17 cellular contexts compared by ENCODE assay signal in the genomic region with DNA sequence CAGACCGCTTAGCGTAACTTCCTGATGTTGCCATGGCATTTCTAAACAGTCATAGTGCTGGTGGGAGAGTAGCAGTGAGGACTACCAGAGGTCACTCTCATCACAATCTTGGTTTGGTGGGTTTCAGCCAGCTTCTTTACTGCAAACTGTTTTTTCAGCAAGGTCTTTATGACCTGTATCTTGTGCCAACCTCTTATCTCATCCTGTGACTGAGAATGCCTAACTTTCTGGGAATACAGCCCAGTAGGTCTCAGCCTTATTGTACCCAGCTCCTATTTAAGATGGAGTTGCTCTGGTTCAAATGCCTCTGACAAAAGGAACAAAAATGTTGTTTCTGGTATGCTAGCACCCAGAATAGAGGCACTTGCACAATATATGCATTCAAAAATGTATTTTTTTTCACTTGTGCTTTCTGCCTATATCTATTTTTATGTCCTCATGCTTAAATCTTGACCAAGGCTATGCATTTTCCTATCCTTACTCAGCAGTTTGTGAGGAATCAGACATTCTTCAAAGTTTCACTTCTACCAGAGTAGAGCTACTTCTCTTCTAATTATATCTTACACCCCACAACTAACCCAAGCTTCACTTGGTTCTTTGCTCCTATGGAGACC. TPM values are rescaled to one million over a fixed set of nuclear protein-coding genes. Genes with fewer than 3 reads are reported as not detected.
DNase-seq lines count a peak whose midpoint lies in the region; ATAC-seq and TF ChIP-seq lines count a peak whose summit lies in the region.
"Had no signal": no experiment of that assay in that cellular context is flagged by ENCODE, and none has a peak within 500 bp of the region (broad histone marks: within the 10 kb centered on the region; RNA-seq: fewer than 3 reads in every experiment).

No MANE protein-coding gene starts in this region.

- H2AFZ ChIP-seq in fibroblast of lung (ENCODE audit: low read length), result no peak overlapping the region

- H3K27me3 ChIP-seq in heart left ventricle, result no peaks in the 10 kb centered on the region
- H3K27me3 ChIP-seq in fibroblast of lung (ENCODE audit: control insufficient read depth, insufficient read depth, low read length), result no peaks in the 10 kb centered on the region
- no peaks in the 10 kb centered on the region for H3K27me3 ChIP-seq in skeletal muscle satellite cell (ENCODE audit: control insufficient read depth, insufficient read depth, low read length)
- H3K27me3 ChIP-seq: ascending aorta, upper lobe of right lung had no signal

- 29 to 58% (median 41%) methylated on average over 2 of the region's 2 CpGs for WGBS in heart left ventricle, 4 donors

- no peaks in the 10 kb centered on the region for H3K36me3 Mint-ChIP-seq in activated T-cell treated with anti-CD3 and anti-CD28 coated beads, Interleukin-2, amount 50 U/mL, for 72 hours (ENCODE audit: insufficient read depth in 2 of 2)
- no peaks in the 10 kb centered on the region for H3K36me3 Mint-ChIP-seq in natural killer cell

- peak; percentile 29 to 68 (median 39) for ATAC-seq in heart left ventricle
- no peak for ATAC-seq in activated T-cell treated with anti-CD3 and anti-CD28 coated beads, Interleukin-2, amount 50 U/mL, for 72 hours (replicated peaks in 1 of 2)
- no peak for ATAC-seq in natural killer cell
- ATAC-seq: upper lobe of right lung had no signal

- H3K36me3 ChIP-seq in heart left ventricle (no peaks in the 10 kb centered on the region), fibroblast of lung (ENCODE audit: control insufficient read depth, insufficient read depth, low read length) (no peaks in the 10 kb centered on the region), skeletal muscle satellite cell (ENCODE audit: insufficient read depth, low read length) (no peaks in the 10 kb centered on the region)
- H3K36me3 ChIP-seq: ascending aorta, upper lobe of right lung had no signal

- H3K4me1 Mint-ChIP-seq in activated T-cell treated with anti-CD3 and anti-CD28 coated beads, Interleukin-2, amount 50 U/mL, for 72 hours (ENCODE audit: low read depth), result no peaks in the 10 kb centered on the region
- H3K4me1 Mint-ChIP-seq in natural killer cell, result no peaks in the 10 kb centered on the region

- H3K4me3 Mint-ChIP-seq in activated T-cell treated with anti-CD3 and anti-CD28 coated beads, Interleukin-2, amount 50 U/mL, for 72 hours, result no peak overlapping the region
- H3K4me3 Mint-ChIP-seq in natural killer cell, result no peak overlapping the region
- H3K4me3 Mint-ChIP-seq: endodermal cell had no signal

- DNase-seq in heart left ventricle (peak in 1 of 5 donors; percentile 7), cardiac septum (ENCODE audit: low spot score) (no peak), RKO (ENCODE audit: low spot score) (peak; percentile 25), fibroblast of lung (ENCODE audit: low read depth in 2 of 2) (peak; percentile 72 to 92), DMS53 treated with DMSO at 0.1 percent for 48 hours (lab: John Stamatoyannopoulos, UW; ENCODE audit: unreplicated experiment) (no peak), natural killer cell (no peak)
- no peak for DNase-seq in activated T-cell treated with anti-CD3 and anti-CD28 coated beads, Interleukin-2, amount 50 U/mL, for 72 hours
- DNase-seq: activated CD4-positive, alpha-beta T cell treated with anti-CD3 and anti-CD28 coated beads, Interleukin-2, amount 50 U/mL, for 1 hour; endodermal cell; mammary epithelial cell; NCI-H1092 treated with DMSO at 0.1 percent for 48 hours; NCI-H2227 treated with DMSO at 0.1 percent for 48 hours; nucleus accumbens; upper lobe of right lung had no signal

- H3K27ac Mint-ChIP-seq in activated T-cell treated with anti-CD3 and anti-CD28 coated beads, Interleukin-2, amount 50 U/mL, for 72 hours, result no peak overlapping the region
- no peak overlapping the region for H3K27ac Mint-ChIP-seq in natural killer cell
- H3K27ac Mint-ChIP-seq: endodermal cell had no signal

- TF ChIP-seq CTCF in heart left ventricle (IDR thresholded peaks at IDR 0.05) (no peak), fibroblast of lung (conservative IDR thresholded peaks at IDR 0.05 in 1 of 2, IDR thresholded peaks at IDR 0.05 in 1 of 2; ENCODE audit: low read depth in 1 of 2, low read length in 2 of 2) (no peak), natural killer cell (IDR thresholded peaks at IDR 0.05) (no peak)

- intact Hi-C loops in heart left ventricle (cut with DNase I), result no loop called here
- intact Hi-C loops in cardiac septum (cut with DNase I), result no loop called here
- intact Hi-C loops in natural killer cell (cut with micrococcal nuclease), result no loop called here

- H3K9ac ChIP-seq in fibroblast of lung (ENCODE audit: insufficient read depth, low read length) (no peak overlapping the region), skeletal muscle satellite cell (ENCODE audit: low read depth, low read length) (peak overlapping the region; percentile 17)

- H3K4me3 ChIP-seq in heart left ventricle, result no peak overlapping the region
- no peak overlapping the region for H3K4me3 ChIP-seq in fibroblast of lung (replicated peaks in 1 of 4; ENCODE audit: control extremely low read depth in 1 of 4, insufficient read depth in 1 of 4, low read depth in 3 of 4, low read length in 4 of 4)
- no peak overlapping the region for H3K4me3 ChIP-seq in skeletal muscle satellite cell (ENCODE audit: low read length)
- H3K4me3 ChIP-seq: ascending aorta, upper lobe of right lung had no signal

- no peak overlapping the region for H3K4me2 ChIP-seq in fibroblast of lung (ENCODE audit: extremely low read depth, insufficient read depth, low read length)
- H3K4me2 ChIP-seq in skeletal muscle satellite cell (ENCODE audit: low read length), result no peak overlapping the region

- no peaks in the 10 kb centered on the region for H4K20me1 ChIP-seq in fibroblast of lung (ENCODE audit: control insufficient read depth, extremely low read depth, insufficient read depth, low read length)

- H3K4me1 ChIP-seq in heart left ventricle (peaks cover 0 to 14% (median 0%) of the 10 kb centered on the region in 12 donors), fibroblast of lung (ENCODE audit: control insufficient read depth, extremely low read depth, insufficient read depth, low read length) (peaks cover 25% of the 10 kb centered on the region), skeletal muscle satellite cell (ENCODE audit: control insufficient read depth, insufficient read depth, low read length) (peaks cover 35% of the 10 kb centered on the region)
- H3K4me1 ChIP-seq: upper lobe of right lung had no signal

- H3K27ac ChIP-seq in heart left ventricle (no peak overlapping the region), fibroblast of lung (ENCODE audit: insufficient read depth, low read length) (peak overlapping the region; percentile 36)
- H3K27ac ChIP-seq: ascending aorta, upper lobe of right lung had no signal

- H3K27me3 Mint-ChIP-seq in activated T-cell treated with anti-CD3 and anti-CD28 coated beads, Interleukin-2, amount 50 U/mL, for 72 hours (ENCODE audit: low read depth), result peaks cover 7% of the 10 kb centered on the region
- no peaks in the 10 kb centered on the region for H3K27me3 Mint-ChIP-seq in natural killer cell (ENCODE audit: low read depth in 2 of 2)

- no peak for TF ChIP-seq POLR2A in heart left ventricle (IDR thresholded peaks at IDR 0.05)

- H3K79me2 ChIP-seq in fibroblast of lung (ENCODE audit: control insufficient read depth, insufficient read depth, low read length), result no peaks in the 10 kb centered on the region

- H3K9me3 ChIP-seq in heart left ventricle (peaks cover 0 to under 1% (median 0%) of the 10 kb centered on the region in 12 donors), fibroblast of lung (ENCODE audit: control insufficient read depth, insufficient read depth, low read depth, low read length) (no peaks in the 10 kb centered on the region), skeletal muscle satellite cell (replicated peaks; ENCODE audit: low read length) (no peaks in the 10 kb centered on the region)
- H3K9me3 ChIP-seq: ascending aorta, upper lobe of right lung had no signal

- peaks cover 3 to 4% of the 10 kb centered on the region in 2 donors for H3K9me3 Mint-ChIP-seq in activated T-cell treated with anti-CD3 and anti-CD28 coated beads, Interleukin-2, amount 50 U/mL, for 72 hours
- H3K9me3 Mint-ChIP-seq in natural killer cell, result no peaks in the 10 kb centered on the region

RNA-seq across cellular contexts. Expression of a gene that starts 16.0 kb away (rescaled TPM):
- total RNA-seq in heart left ventricle (not detected), cardiac septum (not detected), fibroblast of lung (not detected in 2 replicates), natural killer cell (not detected)
- polyA plus RNA-seq in heart left ventricle (not detected), fibroblast of lung (0.06 TPM in 1 of 2 replicates, not detected in the other)
- not detected in 2 replicates for polyA plus RNA-seq in fibroblast of lung (2012)
- not detected in 2 replicates for polyA minus RNA-seq in fibroblast of lung (ENCODE audit: low replicate concordance)
- not detected in 2 replicates for total RNA-seq in skeletal muscle satellite cell (2012; rRNA removed)
- total RNA-seq in activated T-cell treated with anti-CD3 and anti-CD28 coated beads, Interleukin-2, amount 50 U/mL, for 72 hours, result not detected
- total RNA-seq: ascending aorta; mammary epithelial cell; T-helper 2 cell treated with Interferon-gamma antibody and Interleukin-4, amounts not matched to agents 100 ng/mL and 5 ng/mL, for 36 hours; upper lobe of right lung had no signal
- polyA plus RNA-seq: mammary epithelial cell had no signal

RNA-seq across cellular contexts. Expression of a gene that starts 16.3 kb away (rescaled TPM):
- total RNA-seq in heart left ventricle (not detected), cardiac septum (not detected), fibroblast of lung (not detected in 2 replicates), natural killer cell (not detected)
- polyA plus RNA-seq in heart left ventricle (not detected), fibroblast of lung (not detected in 2 replicates)
- polyA plus RNA-seq in fibroblast of lung (2012), result not detected in 2 replicates
- polyA minus RNA-seq in fibroblast of lung (ENCODE audit: low replicate concordance), result not detected in 2 replicates
- total RNA-seq in skeletal muscle satellite cell (2012; rRNA removed), result not detected in 2 replicates
- not detected for total RNA-seq in activated T-cell treated with anti-CD3 and anti-CD28 coated beads, Interleukin-2, amount 50 U/mL, for 72 hours
- total RNA-seq: ascending aorta; mammary epithelial cell; T-helper 2 cell treated with Interferon-gamma antibody and Interleukin-4, amounts not matched to agents 100 ng/mL and 5 ng/mL, for 36 hours; upper lobe of right lung had no signal
- polyA plus RNA-seq: mammary epithelial cell had no signal

RNA-seq across cellular contexts. Expression of a gene that starts 24.2 kb away (rescaled TPM):
- total RNA-seq in heart left ventricle (under 1 TPM in 1 of 9 donors, not detected in 8; 0.80 TPM), cardiac septum (not detected), fibroblast of lung (0.17 and 0.26 TPM in 2 replicates), natural killer cell (not detected)
- polyA plus RNA-seq in heart left ventricle (under 1 TPM in 1 of 2 donors, not detected in 1; 0.11 TPM), fibroblast of lung (0.06 TPM in 1 of 2 replicates, not detected in the other)
- polyA plus RNA-seq in fibroblast of lung (2012), result 0.12 TPM in 1 of 2 replicates, not detected in the other
- not detected in 2 replicates for polyA minus RNA-seq in fibroblast of lung (ENCODE audit: low replicate concordance)
- not detected in 2 replicates for total RNA-seq in skeletal muscle satellite cell (2012; rRNA removed)
- under 1 TPM in 1 of 2 donors, not detected in 1; 0.30 TPM for total RNA-seq in activated T-cell treated with anti-CD3 and anti-CD28 coated beads, Interleukin-2, amount 50 U/mL, for 72 hours
- total RNA-seq: ascending aorta; mammary epithelial cell; T-helper 2 cell treated with Interferon-gamma antibody and Interleukin-4, amounts not matched to agents 100 ng/mL and 5 ng/mL, for 36 hours; upper lobe of right lung had no signal
- polyA plus RNA-seq: mammary epithelial cell had no signal

RNA-seq across cellular contexts. Expression of a gene that starts 43.5 kb away (rescaled TPM):
- total RNA-seq in heart left ventricle, result not detected
- not detected for polyA plus RNA-seq in heart left ventricle
- total RNA-seq in cardiac septum, result not detected
- total RNA-seq in fibroblast of lung, result not detected in 2 replicates
- not detected in 2 replicates for polyA plus RNA-seq in fibroblast of lung
- polyA plus RNA-seq in fibroblast of lung (2012), result not detected in 2 replicates
- not detected in 2 replicates for polyA minus RNA-seq in fibroblast of lung (ENCODE audit: low replicate concordance)
- total RNA-seq in skeletal muscle satellite cell (2012; rRNA removed), result not detected in 2 replicates
- total RNA-seq in activated T-cell treated with anti-CD3 and anti-CD28 coated beads, Interleukin-2, amount 50 U/mL, for 72 hours, result not detected
- not detected for total RNA-seq in natural killer cell
- total RNA-seq: ascending aorta; mammary epithelial cell; T-helper 2 cell treated with Interferon-gamma antibody and Interleukin-4, amounts not matched to agents 100 ng/mL and 5 ng/mL, for 36 hours; upper lobe of right lung had no signal
- polyA plus RNA-seq: mammary epithelial cell had no signal

RNA-seq across cellular contexts. Expression of a gene that starts 54.3 kb away (rescaled TPM):
- not detected for total RNA-seq in heart left ventricle
- polyA plus RNA-seq in heart left ventricle, result not detected
- total RNA-seq in cardiac septum, result not detected
- total RNA-seq in fibroblast of lung, result not detected in 2 replicates
- not detected in 2 replicates for polyA plus RNA-seq in fibroblast of lung
- not detected in 2 replicates for polyA plus RNA-seq in fibroblast of lung (2012)
- not detected in 2 replicates for polyA minus RNA-seq in fibroblast of lung (ENCODE audit: low replicate concordance)
- total RNA-seq in skeletal muscle satellite cell (2012; rRNA removed), result not detected in 2 replicates
- not detected for total RNA-seq in activated T-cell treated with anti-CD3 and anti-CD28 coated beads, Interleukin-2, amount 50 U/mL, for 72 hours
- total RNA-seq in natural killer cell, result not detected
- total RNA-seq: ascending aorta; mammary epithelial cell; T-helper 2 cell treated with Interferon-gamma antibody and Interleukin-4, amounts not matched to agents 100 ng/mL and 5 ng/mL, for 36 hours; upper lobe of right lung had no signal
- polyA plus RNA-seq: mammary epithelial cell had no signal

Comparison
In these comparisons a context has a peak if more than half of its experiments do, and no peak if none do; other contexts are left out.
1. ATAC-seq: peak in heart left ventricle (4 of 4); none in activated T-cell treated with anti-CD3 and anti-CD28 coated beads, Interleukin-2, amount 50 U/mL, for 72 hours (0 of 2) and natural killer cell (0 of 3).
2. DNase-seq: peak in RKO (single experiment) and fibroblast of lung (2 of 2); none in cardiac septum (single experiment), DMS53 treated with DMSO at 0.1 percent for 48 hours (single experiment), activated T-cell treated with anti-CD3 and anti-CD28 coated beads, Interleukin-2, amount 50 U/mL, for 72 hours (0 of 2) and natural killer cell (single experiment).